Comparison of ENCODE assay signal across 8 cellular contexts in the genomic region with DNA sequence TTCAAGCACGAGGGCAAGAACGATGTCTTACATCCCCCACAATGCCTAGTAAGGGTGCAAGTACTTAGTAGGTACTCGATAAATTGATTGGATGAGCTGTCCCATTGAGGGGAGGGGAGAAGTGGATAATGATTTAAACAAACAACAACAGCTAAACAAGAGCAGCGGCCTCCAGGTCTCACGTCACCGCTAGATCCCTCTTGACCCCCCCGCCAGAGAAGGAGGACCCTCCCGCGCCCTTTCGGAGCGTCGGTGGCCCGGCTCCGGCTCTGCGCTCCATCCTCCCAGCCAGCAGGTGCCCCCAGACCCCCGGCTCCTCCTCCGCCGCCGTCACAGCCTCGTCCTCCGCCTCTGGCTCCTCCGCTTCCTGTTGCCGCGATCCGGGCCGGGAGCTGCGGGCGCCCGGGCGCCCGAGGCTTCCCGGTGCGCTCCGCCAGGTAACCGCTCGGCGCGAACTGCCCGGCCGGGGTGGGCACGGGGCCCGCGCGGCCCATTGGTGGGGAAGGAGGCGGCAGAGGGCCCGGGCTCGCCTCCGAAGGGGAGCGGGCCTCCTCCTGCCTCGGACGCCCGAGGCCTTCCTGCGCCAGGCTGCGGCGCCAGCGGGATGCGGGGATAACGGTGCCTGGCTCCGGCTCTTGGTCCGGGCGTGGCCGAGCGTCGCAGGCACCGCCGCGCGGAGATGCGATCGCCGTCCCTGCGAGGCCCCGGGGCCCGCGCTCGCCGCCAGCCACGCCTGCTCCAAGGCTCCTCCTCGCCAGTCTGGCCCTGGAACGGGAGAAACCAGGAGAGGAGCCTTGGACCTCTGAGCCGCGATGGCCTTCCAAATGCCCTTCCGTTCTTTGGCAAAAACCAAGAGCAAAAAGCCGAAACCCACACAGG. TPM values are rescaled to one million over a fixed set of nuclear protein-coding genes. Genes with fewer than 3 reads are reported as not detected.
DNase-seq lines count a peak whose midpoint lies in the region; ATAC-seq and TF ChIP-seq lines count a peak whose summit lies in the region.

Gene TLCD5, plus strand, starts transcription at position 368 of the 879 bp plus-strand sequence. CDS start 2,143 bp downstream, outside the sequence.

- peak; percentile 81 for DNase-seq in Daoy (ENCODE audit: low read depth)
- peak; percentile 75 for DNase-seq in Right ventricle myocardium inferior (ENCODE audit: missing footprints)
- DNase-seq in omental fat pad (ENCODE audit: low spot score) = no peak
- no peak for DNase-seq in epidermal melanocyte (ENCODE audit: insufficient read length, low spot score)

- no peaks in the 10 kb centered on the region for H3K9me3 ChIP-seq in OCI-LY3 (ENCODE audit: insufficient read depth, low read length)

- H2AFZ ChIP-seq in OCI-LY3 (ENCODE audit: low read depth, low read length) = no peak within 1 kb of the TSS

- no peaks in the 10 kb centered on the region for H3K9me3 Mint-ChIP-seq in activated naive CD8-positive, alpha-beta T cell (ENCODE audit: low read depth)

- no peaks in the 10 kb centered on the region for H3K79me2 ChIP-seq in OCI-LY3 (ENCODE audit: low read length)

- H4K20me1 ChIP-seq in OCI-LY3 (ENCODE audit: insufficient read depth, low read length) = no peaks in the 10 kb centered on the region

- peak within 1 kb of the TSS; percentile 20; the same call in 1 of the 2 replicates for H3K4me2 ChIP-seq in OCI-LY3 (ENCODE audit: low read length)

- peak within 1 kb of the TSS; percentile 85 for H3K4me3 Mint-ChIP-seq in activated naive CD8-positive, alpha-beta T cell

- H3K27me3 ChIP-seq in OCI-LY3 (ENCODE audit: low read depth, low read length) = peaks cover 8% of the 10 kb centered on the region

- TF ChIP-seq CTCF in OCI-LY3 (IDR thresholded peaks at IDR 0.05; ENCODE audit: low read depth, low read length) (no peak), omental fat pad (IDR thresholded peaks at IDR 0.05) (no peak)

- intact Hi-C loops in Right ventricle myocardium inferior (cut with DNase I) = no loop called here

- no peaks in the 10 kb centered on the region for H3K36me3 Mint-ChIP-seq in activated naive CD8-positive, alpha-beta T cell

- no peak within 1 kb of the TSS for H3K27ac ChIP-seq in OCI-LY3 (ENCODE audit: low read length)

- H3K4me1 ChIP-seq in OCI-LY3 (ENCODE audit: low read length) = peaks cover 16% of the 10 kb centered on the region

- peaks cover 50% of the 10 kb centered on the region for H3K27me3 Mint-ChIP-seq in activated naive CD8-positive, alpha-beta T cell

- peak; percentile 69 for ATAC-seq in HG02759 (IDR thresholded peaks at IDR 0.05; ENCODE audit: unreplicated experiment)
- peak; percentile 81 for ATAC-seq in Right ventricle myocardium inferior
- peak; percentile 76 for ATAC-seq in omental fat pad (ENCODE audit: low FRiP score)
- ATAC-seq in HG02973 (IDR thresholded peaks at IDR 0.05; ENCODE audit: unreplicated experiment) = no peak

- H3K9ac ChIP-seq in OCI-LY3 (ENCODE audit: low read length) = no peak within 1 kb of the TSS

- H3K36me3 ChIP-seq in OCI-LY3 (replicated peaks; ENCODE audit: low read depth, low read length) = no peaks in the 10 kb centered on the region

- peak within 1 kb of the TSS; percentile 57 for H3K4me3 ChIP-seq in OCI-LY3 (ENCODE audit: low read length)

- no peak within 1 kb of the TSS for H3K27ac Mint-ChIP-seq in activated naive CD8-positive, alpha-beta T cell

- peaks cover 20% of the 10 kb centered on the region for H3K4me1 Mint-ChIP-seq in activated naive CD8-positive, alpha-beta T cell (ENCODE audit: low read depth)

RNA-seq across cellular contexts. Expression of gene TLCD5, which starts in this region (rescaled TPM):
- total RNA-seq in Daoy (2014; rRNA removed; shearing (Covaris generic)) = 5.7 and 11.4 TPM in 2 replicates
- 8.4 TPM for total RNA-seq in Right ventricle myocardium inferior
- 1 to 10 TPM; 2.9 to 6.1 (median 4.4) TPM for total RNA-seq in omental fat pad

Comparison
In these comparisons a context has a peak if more than half of its experiments do, and no peak if none do; other contexts are left out.
1. DNase-seq: peak in Daoy (single experiment) and Right ventricle myocardium inferior (single experiment); none in omental fat pad (single experiment) and epidermal melanocyte (single experiment).